Comparison of ENCODE assay signal across 8 cellular contexts in the genomic region with DNA sequence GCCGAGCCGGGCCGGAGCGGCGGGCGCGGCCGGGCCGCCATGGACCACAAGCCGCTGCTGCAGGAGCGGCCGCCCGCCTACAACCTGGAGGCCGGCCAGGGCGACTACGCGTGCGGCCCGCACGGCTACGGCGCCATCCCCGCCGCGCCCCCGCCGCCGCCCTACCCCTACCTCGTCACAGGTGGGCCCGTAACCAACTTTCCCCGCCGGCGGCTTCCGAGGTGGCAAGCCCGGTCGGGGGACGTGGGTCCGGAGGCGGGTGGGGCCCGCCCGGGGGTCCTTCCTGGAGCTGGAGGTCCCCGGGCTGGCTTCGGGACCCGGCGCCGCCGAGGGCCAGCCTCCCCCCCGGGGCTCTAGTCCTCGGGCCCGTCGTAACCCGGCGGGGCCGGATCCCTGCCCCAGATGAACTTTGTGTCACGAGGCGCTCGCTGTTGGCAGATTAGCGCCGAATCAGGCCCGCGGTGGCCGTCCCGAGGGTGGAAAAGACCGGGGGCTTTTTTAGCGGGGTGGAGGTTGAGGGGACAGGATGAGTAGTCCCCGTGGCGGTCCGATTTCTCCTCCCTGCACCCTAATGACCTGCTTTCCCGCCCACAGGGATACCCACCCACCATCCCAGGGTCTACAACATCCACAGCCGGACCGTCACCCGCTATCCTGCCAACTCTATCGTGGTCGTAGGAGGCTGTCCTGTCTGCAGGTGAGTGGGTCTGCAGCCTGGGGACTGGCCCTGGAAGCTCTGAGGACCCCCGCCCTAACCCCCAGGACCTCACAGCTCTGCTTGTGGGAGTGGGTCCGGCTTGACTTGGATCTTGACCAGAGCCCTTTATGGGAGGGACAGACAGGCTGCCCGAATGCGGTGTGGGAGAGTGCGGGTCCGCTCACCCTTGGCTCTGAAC. TPM values are rescaled to one million over a fixed set of nuclear protein-coding genes. Genes with fewer than 3 reads are reported as not detected.
DNase-seq lines count a peak whose midpoint lies in the region; ATAC-seq and TF ChIP-seq lines count a peak whose summit lies in the region.

No MANE protein-coding gene starts in this region.

- H3K27me3 ChIP-seq in BJ (ENCODE audit: control insufficient read depth, insufficient read depth, low read length): no peaks in the 10 kb centered on the region

- H3K36me3 Mint-ChIP-seq in activated CD4-positive, alpha-beta T cell treated with anti-CD3 and anti-CD28 coated beads, Interleukin-2, amount 10 ng/mL, durations not matched to agents 7 days and 5 days (ENCODE audit: low read depth): peaks cover 6% of the 10 kb centered on the region
- H3K36me3 Mint-ChIP-seq in osteocyte (ENCODE audit: unreplicated experiment): peaks cover 13% of the 10 kb centered on the region

- peaks cover 34% of the 10 kb centered on the region for H3K4me1 Mint-ChIP-seq in activated CD4-positive, alpha-beta T cell treated with anti-CD3 and anti-CD28 coated beads, Interleukin-2, amount 10 ng/mL, durations not matched to agents 7 days and 5 days
- H3K4me1 Mint-ChIP-seq in osteocyte (ENCODE audit: unreplicated experiment): peaks cover 47% of the 10 kb centered on the region

- H3K27ac Mint-ChIP-seq in activated CD4-positive, alpha-beta T cell treated with anti-CD3 and anti-CD28 coated beads, Interleukin-2, amount 10 ng/mL, durations not matched to agents 7 days and 5 days: peak overlapping the region; percentile 85
- peak overlapping the region; percentile 93 for H3K27ac Mint-ChIP-seq in osteocyte (ENCODE audit: unreplicated experiment)

- POLR2A ChIA-PET in BJ (lab: Charles Lee): no interaction called here
- POLR2A ChIA-PET in activated CD4-positive, alpha-beta T cell treated with anti-CD3 and anti-CD28 coated beads, Interleukin-2, amount 10 ng/mL, durations not matched to agents 7 days and 5 days (lab: Charles Lee): no interaction called here

- H3K4me3 ChIP-seq in BJ (ENCODE audit: low read depth, low read length): peak overlapping the region; percentile 89
- H3K4me3 ChIP-seq in fibroblast of mammary gland (ENCODE audit: control insufficient read depth, low read depth, low read length): peak overlapping the region; percentile 93

- peak; percentile 16 for ATAC-seq in HG03196 (IDR thresholded peaks at IDR 0.05; ENCODE audit: unreplicated experiment)

- TF ChIP-seq CTCF in BJ (IDR thresholded peaks at IDR 0.05; ENCODE audit: insufficient read depth, low read depth, low read length) (no peak), fibroblast of mammary gland (conservative IDR thresholded peaks at IDR 0.05; ENCODE audit: control insufficient read depth, insufficient read depth, low read depth, low read length) (no peak), osteocyte (IDR thresholded peaks at IDR 0.05) (no peak)

- H3K9me3 Mint-ChIP-seq in activated CD4-positive, alpha-beta T cell treated with anti-CD3 and anti-CD28 coated beads, Interleukin-2, amount 10 ng/mL, durations not matched to agents 7 days and 5 days: no peaks in the 10 kb centered on the region
- H3K9me3 Mint-ChIP-seq in osteocyte (ENCODE audit: unreplicated experiment): no peaks in the 10 kb centered on the region

- CTCF ChIA-PET in BJ (lab: Yijun Ruan, JAX): interaction anchor here (0.6 kb wide), 1 partner anchor 68 kb away, joined by 3 read pairs; no protein-coding TSS in a partner anchor
- CTCF ChIA-PET in activated CD4-positive, alpha-beta T cell treated with anti-CD3 and anti-CD28 coated beads, Interleukin-2, amount 10 ng/mL, durations not matched to agents 7 days and 5 days (lab: Charles Lee): no interaction called here

- H3K4me3 Mint-ChIP-seq in activated CD4-positive, alpha-beta T cell treated with anti-CD3 and anti-CD28 coated beads, Interleukin-2, amount 10 ng/mL, durations not matched to agents 7 days and 5 days: peak overlapping the region; percentile 78
- peak overlapping the region; percentile 97 for H3K4me3 Mint-ChIP-seq in osteocyte (ENCODE audit: unreplicated experiment)

- DNase-seq in BJ (ENCODE audit: low read depth) (no peak), GM19238 (ENCODE audit: insufficient read length, low spot score) (peak; percentile 39), fibroblast of mammary gland (ENCODE audit: low read depth) (no peak), osteocyte (ENCODE audit: extremely low spot score, unreplicated experiment) (no peak), Kasumi-1 (lab: John Stamatoyannopoulos, UW) (no peak), T1000 (lab: John Stamatoyannopoulos, UW) (no peak)
- DNase-seq in activated CD4-positive, alpha-beta T cell treated with anti-CD3 and anti-CD28 coated beads, Interleukin-2, amount 10 ng/mL, durations not matched to agents 7 days and 5 days: peak; percentile 33

- H3K36me3 ChIP-seq in BJ (ENCODE audit: control insufficient read depth, insufficient read depth, low read length): peaks cover 8% of the 10 kb centered on the region

- no peaks in the 10 kb centered on the region for H3K27me3 Mint-ChIP-seq in activated CD4-positive, alpha-beta T cell treated with anti-CD3 and anti-CD28 coated beads, Interleukin-2, amount 10 ng/mL, durations not matched to agents 7 days and 5 days
- H3K27me3 Mint-ChIP-seq in osteocyte (ENCODE audit: unreplicated experiment): no peaks in the 10 kb centered on the region

RNA-seq across cellular contexts. Expression of a gene that starts 0.5 kb away (rescaled TPM):
- 150 and 163 TPM in 2 replicates for polyA plus RNA-seq in BJ (2011; rRNA removed)
- 75.0 and 93.9 TPM in 2 replicates for polyA minus RNA-seq in BJ (2011; rRNA and poly(A)+ RNA removed)
- total RNA-seq in activated CD4-positive, alpha-beta T cell treated with anti-CD3 and anti-CD28 coated beads, Interleukin-2, amount 10 ng/mL, durations not matched to agents 7 days and 5 days: 10 to 100 TPM; 42.0 to 48.3 TPM
- total RNA-seq in osteocyte: 344 and 379 TPM in 2 replicates

RNA-seq across cellular contexts. Expression of a gene that starts 30.0 kb away (rescaled TPM):
- polyA plus RNA-seq in BJ (2011; rRNA removed): 2.7 and 2.8 TPM in 2 replicates
- polyA minus RNA-seq in BJ (2011; rRNA and poly(A)+ RNA removed): 3.1 and 3.9 TPM in 2 replicates
- total RNA-seq in activated CD4-positive, alpha-beta T cell treated with anti-CD3 and anti-CD28 coated beads, Interleukin-2, amount 10 ng/mL, durations not matched to agents 7 days and 5 days: 10 to 100 TPM; 82.5 to 99.2 TPM
- total RNA-seq in osteocyte: 33.6 and 38.7 TPM in 2 replicates

Comparison
In these comparisons a context has a peak if more than half of its experiments do, and no peak if none do; other contexts are left out.
1. DNase-seq: peak in GM19238 (single experiment) and activated CD4-positive, alpha-beta T cell treated with anti-CD3 and anti-CD28 coated beads, Interleukin-2, amount 10 ng/mL, durations not matched to agents 7 days and 5 days (single experiment); none in BJ (single experiment), fibroblast of mammary gland (single experiment), osteocyte (single experiment), Kasumi-1 (0 of 2) and T1000 (single experiment).